Comparison of ENCODE assay signal across 2 cellular contexts in the genomic region with DNA sequence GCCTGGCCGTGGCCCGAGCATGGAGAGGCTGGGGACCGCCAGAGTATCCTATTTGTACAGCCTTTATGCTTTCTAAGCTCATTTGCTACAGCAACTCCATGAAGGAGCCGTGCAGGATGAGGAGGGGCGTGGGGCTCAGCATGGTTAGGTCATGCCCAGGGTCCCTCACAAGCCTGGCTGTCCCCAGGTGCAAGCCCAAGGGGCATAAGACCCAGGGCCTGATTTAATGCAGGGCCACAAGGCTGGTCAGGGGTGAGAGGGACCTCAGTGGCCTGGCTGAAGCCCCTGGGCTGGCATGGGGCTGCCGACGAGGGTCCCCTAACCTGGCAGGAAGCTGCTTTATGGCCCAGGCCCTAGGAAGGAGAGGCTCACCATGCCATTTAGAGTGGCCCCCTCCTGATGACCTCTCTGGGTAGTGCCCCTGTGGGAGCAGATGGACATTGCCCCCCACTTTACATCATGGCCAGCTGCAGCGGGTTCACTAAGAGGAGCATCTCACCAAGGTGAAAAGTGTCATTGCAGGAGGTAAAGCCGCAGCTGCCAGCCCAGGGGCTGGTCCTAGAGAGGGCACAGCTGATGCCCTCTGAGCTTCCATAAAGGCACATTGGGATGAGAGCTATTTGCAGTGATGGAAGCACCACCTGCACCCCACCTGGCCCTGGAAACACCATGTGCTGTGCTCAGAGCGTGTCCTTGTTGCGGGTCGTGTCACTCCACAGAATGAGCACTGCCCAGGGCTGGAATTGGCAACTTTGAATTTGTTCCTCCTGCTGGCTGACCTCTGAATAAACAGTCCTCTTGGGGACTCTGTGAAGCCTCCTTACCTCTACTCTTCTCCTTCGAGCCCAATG.
TF ChIP-seq lines count a peak whose summit lies in the region.

No MANE protein-coding gene starts in this region.

TF ChIP-seq in HepG2, 621 proteins besides CTCF, POLR2A, EP300 and RAD21:
- TF ChIP-seq, protein P1, sequence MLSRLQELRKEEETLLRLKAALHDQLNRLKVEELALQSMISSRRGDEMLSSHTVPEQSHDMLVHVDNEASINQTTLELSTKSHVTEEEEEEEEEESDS (CRISPR knock-in tag; IDR thresholded peaks at IDR 0.05; ENCODE audit: borderline replicate concordance), result no peak
- no peak for TF ChIP-seq ZC3H4 (CRISPR knock-in tag; IDR thresholded peaks at IDR 0.05; ENCODE audit: borderline replicate concordance)
- TF ChIP-seq, protein P2, sequence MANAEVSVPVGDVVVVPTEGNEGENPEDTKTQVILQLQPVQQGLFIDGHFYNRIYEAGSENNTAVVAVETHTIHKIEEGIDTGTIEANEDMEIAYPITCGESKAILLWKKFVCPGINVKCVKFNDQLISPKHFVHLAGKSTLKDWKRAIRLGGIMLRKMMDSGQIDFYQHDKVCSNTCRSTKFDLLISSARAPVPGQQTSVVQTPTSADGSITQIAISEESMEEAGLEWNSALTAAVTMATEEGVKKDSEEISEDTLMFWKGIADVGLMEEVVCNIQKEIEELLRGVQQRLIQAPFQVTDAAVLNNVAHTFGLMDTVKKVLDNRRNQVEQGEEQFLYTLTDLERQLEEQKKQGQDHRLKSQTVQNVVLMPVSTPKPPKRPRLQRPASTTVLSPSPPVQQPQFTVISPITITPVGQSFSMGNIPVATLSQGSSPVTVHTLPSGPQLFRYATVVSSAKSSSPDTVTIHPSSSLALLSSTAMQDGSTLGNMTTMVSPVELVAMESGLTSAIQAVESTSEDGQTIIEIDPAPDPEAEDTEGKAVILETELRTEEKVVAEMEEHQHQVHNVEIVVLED (CRISPR knock-in tag; IDR thresholded peaks at IDR 0.05; ENCODE audit: borderline replicate concordance), result no peak
- no peak for TF ChIP-seq POGZ (CRISPR knock-in tag; IDR thresholded peaks at IDR 0.05)
- no peak for TF ChIP-seq NR2F2 (IDR thresholded peaks at IDR 0.05; ENCODE audit: borderline replicate concordance, low read depth)
- no peak for TF ChIP-seq BCL6 (CRISPR knock-in tag; IDR thresholded peaks at IDR 0.05)
- no peak for TF ChIP-seq ARNT (IDR thresholded peaks at IDR 0.05)
- no peak for TF ChIP-seq ZBTB1 (CRISPR knock-in tag; IDR thresholded peaks at IDR 0.05; ENCODE audit: borderline replicate concordance)
- no peak for TF ChIP-seq ZNF790 (CRISPR knock-in tag; IDR thresholded peaks at IDR 0.05; ENCODE audit: borderline replicate concordance)

TF ChIP-seq in K562, 482 proteins besides CTCF, POLR2A, EP300 and RAD21:
- TF ChIP-seq, protein P3, sequence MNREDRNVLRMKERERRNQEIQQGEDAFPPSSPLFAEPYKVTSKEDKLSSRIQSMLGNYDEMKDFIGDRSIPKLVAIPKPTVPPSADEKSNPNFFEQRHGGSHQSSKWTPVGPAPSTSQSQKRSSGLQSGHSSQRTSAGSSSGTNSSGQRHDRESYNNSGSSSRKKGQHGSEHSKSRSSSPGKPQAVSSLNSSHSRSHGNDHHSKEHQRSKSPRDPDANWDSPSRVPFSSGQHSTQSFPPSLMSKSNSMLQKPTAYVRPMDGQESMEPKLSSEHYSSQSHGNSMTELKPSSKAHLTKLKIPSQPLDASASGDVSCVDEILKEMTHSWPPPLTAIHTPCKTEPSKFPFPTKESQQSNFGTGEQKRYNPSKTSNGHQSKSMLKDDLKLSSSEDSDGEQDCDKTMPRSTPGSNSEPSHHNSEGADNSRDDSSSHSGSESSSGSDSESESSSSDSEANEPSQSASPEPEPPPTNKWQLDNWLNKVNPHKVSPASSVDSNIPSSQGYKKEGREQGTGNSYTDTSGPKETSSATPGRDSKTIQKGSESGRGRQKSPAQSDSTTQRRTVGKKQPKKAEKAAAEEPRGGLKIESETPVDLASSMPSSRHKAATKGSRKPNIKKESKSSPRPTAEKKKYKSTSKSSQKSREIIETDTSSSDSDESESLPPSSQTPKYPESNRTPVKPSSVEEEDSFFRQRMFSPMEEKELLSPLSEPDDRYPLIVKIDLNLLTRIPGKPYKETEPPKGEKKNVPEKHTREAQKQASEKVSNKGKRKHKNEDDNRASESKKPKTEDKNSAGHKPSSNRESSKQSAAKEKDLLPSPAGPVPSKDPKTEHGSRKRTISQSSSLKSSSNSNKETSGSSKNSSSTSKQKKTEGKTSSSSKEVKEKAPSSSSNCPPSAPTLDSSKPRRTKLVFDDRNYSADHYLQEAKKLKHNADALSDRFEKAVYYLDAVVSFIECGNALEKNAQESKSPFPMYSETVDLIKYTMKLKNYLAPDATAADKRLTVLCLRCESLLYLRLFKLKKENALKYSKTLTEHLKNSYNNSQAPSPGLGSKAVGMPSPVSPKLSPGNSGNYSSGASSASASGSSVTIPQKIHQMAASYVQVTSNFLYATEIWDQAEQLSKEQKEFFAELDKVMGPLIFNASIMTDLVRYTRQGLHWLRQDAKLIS (CRISPR knock-in tag; IDR thresholded peaks at IDR 0.05), result no peak
- TF ChIP-seq, protein P4, sequence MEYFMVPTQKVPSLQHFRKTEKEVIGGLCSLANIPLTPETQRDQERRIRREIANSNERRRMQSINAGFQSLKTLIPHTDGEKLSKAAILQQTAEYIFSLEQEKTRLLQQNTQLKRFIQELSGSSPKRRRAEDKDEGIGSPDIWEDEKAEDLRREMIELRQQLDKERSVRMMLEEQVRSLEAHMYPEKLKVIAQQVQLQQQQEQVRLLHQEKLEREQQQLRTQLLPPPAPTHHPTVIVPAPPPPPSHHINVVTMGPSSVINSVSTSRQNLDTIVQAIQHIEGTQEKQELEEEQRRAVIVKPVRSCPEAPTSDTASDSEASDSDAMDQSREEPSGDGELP (CRISPR knock-in tag; IDR thresholded peaks at IDR 0.05; ENCODE audit: borderline replicate concordance), result no peak
- TF ChIP-seq ZNF764 (CRISPR knock-in tag; IDR thresholded peaks at IDR 0.05; ENCODE audit: low read depth) (no peak), RBM17 (IDR thresholded peaks at IDR 0.05; ENCODE audit: borderline replicate concordance, low read depth, low read length) (no peak), RBM14 (IDR thresholded peaks at IDR 0.05; ENCODE audit: borderline replicate concordance, insufficient read depth, low read depth, low read length) (no peak), ZNF232 (CRISPR knock-in tag; IDR thresholded peaks at IDR 0.05) (no peak), DPF2 (IDR thresholded peaks at IDR 0.05) (no peak)
- TF ChIP-seq, protein P2 (CRISPR knock-in tag; IDR thresholded peaks at IDR 0.05), result no peak
- TF ChIP-seq, protein P5, sequence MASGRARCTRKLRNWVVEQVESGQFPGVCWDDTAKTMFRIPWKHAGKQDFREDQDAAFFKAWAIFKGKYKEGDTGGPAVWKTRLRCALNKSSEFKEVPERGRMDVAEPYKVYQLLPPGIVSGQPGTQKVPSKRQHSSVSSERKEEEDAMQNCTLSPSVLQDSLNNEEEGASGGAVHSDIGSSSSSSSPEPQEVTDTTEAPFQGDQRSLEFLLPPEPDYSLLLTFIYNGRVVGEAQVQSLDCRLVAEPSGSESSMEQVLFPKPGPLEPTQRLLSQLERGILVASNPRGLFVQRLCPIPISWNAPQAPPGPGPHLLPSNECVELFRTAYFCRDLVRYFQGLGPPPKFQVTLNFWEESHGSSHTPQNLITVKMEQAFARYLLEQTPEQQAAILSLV (tag; IDR thresholded peaks at IDR 0.05), result no peak
- TF ChIP-seq, protein P6, sequence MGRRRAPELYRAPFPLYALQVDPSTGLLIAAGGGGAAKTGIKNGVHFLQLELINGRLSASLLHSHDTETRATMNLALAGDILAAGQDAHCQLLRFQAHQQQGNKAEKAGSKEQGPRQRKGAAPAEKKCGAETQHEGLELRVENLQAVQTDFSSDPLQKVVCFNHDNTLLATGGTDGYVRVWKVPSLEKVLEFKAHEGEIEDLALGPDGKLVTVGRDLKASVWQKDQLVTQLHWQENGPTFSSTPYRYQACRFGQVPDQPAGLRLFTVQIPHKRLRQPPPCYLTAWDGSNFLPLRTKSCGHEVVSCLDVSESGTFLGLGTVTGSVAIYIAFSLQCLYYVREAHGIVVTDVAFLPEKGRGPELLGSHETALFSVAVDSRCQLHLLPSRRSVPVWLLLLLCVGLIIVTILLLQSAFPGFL (CRISPR knock-in tag; IDR thresholded peaks at IDR 0.05), result no peak
- TF ChIP-seq, protein P7, sequence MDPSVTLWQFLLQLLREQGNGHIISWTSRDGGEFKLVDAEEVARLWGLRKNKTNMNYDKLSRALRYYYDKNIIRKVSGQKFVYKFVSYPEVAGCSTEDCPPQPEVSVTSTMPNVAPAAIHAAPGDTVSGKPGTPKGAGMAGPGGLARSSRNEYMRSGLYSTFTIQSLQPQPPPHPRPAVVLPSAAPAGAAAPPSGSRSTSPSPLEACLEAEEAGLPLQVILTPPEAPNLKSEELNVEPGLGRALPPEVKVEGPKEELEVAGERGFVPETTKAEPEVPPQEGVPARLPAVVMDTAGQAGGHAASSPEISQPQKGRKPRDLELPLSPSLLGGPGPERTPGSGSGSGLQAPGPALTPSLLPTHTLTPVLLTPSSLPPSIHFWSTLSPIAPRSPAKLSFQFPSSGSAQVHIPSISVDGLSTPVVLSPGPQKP (CRISPR knock-in tag; IDR thresholded peaks at IDR 0.05), result no peak
